In genomic region chr2:42868096-42868495, GRCh38 we compare ENCODE assay signal across 21 cellular contexts.
"Had no signal": no experiment of that assay in that cellular context is flagged by ENCODE, and none has a peak within 500 bp of the region (broad histone marks: within the 10 kb centered on the region; RNA-seq: fewer than 3 reads in every experiment).

No MANE protein-coding gene starts in this region.

- H3K4me3 ChIP-seq: left lung, SK-N-MC, smooth muscle cell, upper lobe of left lung had no signal

- H3K27ac ChIP-seq: epithelial cell of prostate, left lung, neutrophil, SK-N-MC, VCaP had no signal

- H3K27me3 ChIP-seq: left lung, neutrophil, upper lobe of left lung had no signal

- DNase-seq: activated CD4-positive, alpha-beta T cell treated with anti-CD3 and anti-CD28 coated beads for 48 hours; activated CD4-positive, alpha-beta T cell treated with anti-CD3 and anti-CD28 coated beads, Interleukin-2, amount 50 U/mL, for 48 hours; activated CD8-positive, alpha-beta memory T cell treated with anti-CD3 and anti-CD28 coated beads, Interleukin-2, amount 50 U/mL, for 4 hours; activated gamma-delta T cell treated with Interleukin-2 at 50 U/mL for 16 hours; activated naive CD4-positive, alpha-beta T cell treated with anti-CD3 and anti-CD28 coated beads, Interleukin-2, amount 50 U/mL, for 16 hours; activated T-cell treated with anti-CD3 and anti-CD28 coated beads, Interleukin-2, amount 50 U/mL, for 1 hour; amniotic stem cell; effector CD8-positive, alpha-beta T cell; foreskin fibroblast; left lung; naive B cell; nephron progenitor cell; retina; stimulated activated CD4-positive, alpha-beta T cell treated with anti-CD3 and anti-CD28 coated beads, Interleukin-1b, Interleukin-23, amount 100 ng/mL, for 48 hours; stimulated activated naive B cell treated with anti-CD40 and anti-IgM and Interleukin-4, amounts not matched to agents 10 μg/mL and 1 μg/mL and 100 μg/mL, for 72 hours; upper lobe of left lung had no signal

- H3K36me3 ChIP-seq: left lung, neutrophil, upper lobe of left lung had no signal
